In the genomic region with DNA sequence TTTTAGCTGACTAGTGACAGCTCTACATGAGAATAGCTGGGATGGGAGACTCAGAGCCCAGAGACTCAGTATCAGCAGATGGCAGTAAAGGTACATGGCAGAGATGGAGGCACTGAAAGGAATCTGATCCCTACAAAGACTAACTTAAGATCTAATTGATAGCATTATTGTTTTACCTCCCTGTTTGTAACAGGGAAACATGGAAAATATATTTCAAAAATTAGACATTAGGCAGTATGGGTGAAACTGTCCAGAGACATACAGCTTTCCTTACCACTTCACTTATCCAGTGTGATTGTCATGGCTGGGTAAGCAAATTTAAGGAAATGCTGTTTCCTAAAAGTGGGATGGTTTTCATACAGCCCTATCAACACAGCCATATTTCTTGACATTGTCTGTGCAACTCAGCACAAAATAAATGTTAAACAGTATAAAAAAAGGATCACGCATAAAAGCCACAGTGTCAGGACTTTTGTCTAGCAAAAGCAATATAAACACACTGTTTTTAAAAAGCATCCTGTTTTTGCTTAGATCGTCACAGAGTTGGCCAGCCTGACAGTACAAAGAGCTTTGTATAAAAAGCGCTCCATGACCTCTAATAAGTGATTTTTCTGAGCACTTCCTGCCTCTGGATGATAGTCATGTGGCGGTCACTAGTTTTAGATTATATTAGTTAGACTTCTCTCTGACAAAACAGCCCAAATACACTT, we compare ENCODE assay signal across 8 cellular contexts.
DNase-seq lines count a peak whose midpoint lies in the region; ATAC-seq and TF ChIP-seq lines count a peak whose summit lies in the region.

No MANE protein-coding gene starts in this region.

- H3K27ac ChIP-seq in dorsolateral prefrontal cortex = peak overlapping the region in 14 of 59 donors; percentile 2 to 55 (median 34)

- no peaks in the 10 kb centered on the region for H3K36me3 ChIP-seq in mucosa of descending colon (ENCODE audit: low read depth)

- DNase-seq in SKM-1 treated with dmso at 0.1 percent for 144 hours (lab: John Stamatoyannopoulos, UW; ENCODE audit: unreplicated experiment) (peak; percentile 14), SKM-1 (lab: John Stamatoyannopoulos, UW; ENCODE audit: unreplicated experiment) (no peak), NCI-H345 treated with DMSO at 0.1 percent for 48 hours (lab: John Stamatoyannopoulos, UW; ENCODE audit: unreplicated experiment) (peak; percentile 28), dorsolateral prefrontal cortex (peak in 3 of 10 donors; percentile 22 to 74 (median 49)), mucosa of descending colon (peak in 1 of 3 donors; percentile 68)

- peak overlapping the region in 57 of 59 donors; percentile 0 to 59 (median 35) for H3K4me3 ChIP-seq in dorsolateral prefrontal cortex
- H3K4me3 ChIP-seq in mucosa of descending colon = no peak overlapping the region

- TF ChIP-seq CTCF in dorsolateral prefrontal cortex (IDR thresholded peaks at IDR 0.05 in 54 of 56, conservative IDR thresholded peaks at IDR 0.05 in 2 of 56; ENCODE audit: low read depth in 1 of 56, partially characterized antibody in 56 of 56) (peak; percentile 45 to 81 (median 69)), mucosa of descending colon (IDR thresholded peaks at IDR 0.05) (peak; percentile 20)

- intact Hi-C loops in dorsolateral prefrontal cortex (cut with DNase I) (loop anchor here in 1 of 2 donors (2.0 kb wide), 1 partner anchor 318 kb away; no protein-coding TSS in a partner anchor), mucosa of descending colon (cut with DNase I, micrococcal nuclease) (loop anchor here (5.0 to 10.0 kb wide), 2 partner anchors 320 to 322 kb away; no protein-coding TSS in a partner anchor)

- H3K9me3 ChIP-seq in mucosa of descending colon = no peaks in the 10 kb centered on the region

- ATAC-seq in mucosa of descending colon (peak; percentile 86), GM21367 (IDR thresholded peaks at IDR 0.05; ENCODE audit: unreplicated experiment) (no peak), HG02623 (IDR thresholded peaks at IDR 0.05; ENCODE audit: unreplicated experiment) (no peak), HG03460 (IDR thresholded peaks at IDR 0.05; ENCODE audit: unreplicated experiment) (no peak)

- no peaks in the 10 kb centered on the region for H3K27me3 ChIP-seq in dorsolateral prefrontal cortex

- no peaks in the 10 kb centered on the region for H3K4me1 ChIP-seq in mucosa of descending colon (ENCODE audit: low read depth)
